ENCODE assay signal across 8 cellular contexts in genomic region chr17:6913608-6914443, GRCh38.
DNase-seq lines count a peak whose midpoint lies in the region; FAIRE-seq and TF ChIP-seq lines count a peak whose summit lies in the region.

No MANE protein-coding gene starts in this region.

- CTCF ChIA-PET in endothelial cell of umbilical vein (lab: Charles Lee) = interaction anchor here (0.6 to 4.9 kb wide), 30 partner anchors 9 to 268 kb away, joined by 3 to 100 read pairs (median 4); partner anchors contain the start of genes ALOX12, BCL6B, RNASEK and SLC16A11

- H3K36me3 ChIP-seq in endothelial cell of umbilical vein (ENCODE audit: control insufficient read depth in 2 of 2, extremely low read depth in 1 of 2, insufficient read depth in 2 of 2, low read length in 2 of 2) (no peaks in the 10 kb centered on the region), muscle layer of duodenum (ENCODE audit: control insufficient read depth in 1 of 2, insufficient read depth in 2 of 2, low read length in 2 of 2) (no peaks in the 10 kb centered on the region)

- H3K9me3 ChIP-seq in endothelial cell of umbilical vein (replicated peaks; ENCODE audit: control insufficient read depth, insufficient read depth, low read length) (no peaks in the 10 kb centered on the region), muscle layer of duodenum (ENCODE audit: control insufficient read depth in 1 of 2, low read length in 2 of 2) (no peaks in the 10 kb centered on the region)

- peaks cover 5% of the 10 kb centered on the region for H3K4me1 ChIP-seq in endothelial cell of umbilical vein (ENCODE audit: control insufficient read depth, extremely low read depth, insufficient read depth, low read length)
- H3K4me1 ChIP-seq in muscle layer of duodenum (ENCODE audit: control insufficient read depth in 1 of 2, insufficient read depth in 2 of 2, low read length in 2 of 2) = peaks cover 0 to 6% of the 10 kb centered on the region in 2 donors

- H3K9me1 ChIP-seq in endothelial cell of umbilical vein (replicated peaks; ENCODE audit: control insufficient read depth, extremely low read depth, insufficient read depth, low read length) = no peaks in the 10 kb centered on the region

- H2AFZ ChIP-seq in endothelial cell of umbilical vein (ENCODE audit: low read depth, low read length) = peak overlapping the region; percentile 4

- peaks cover 36 to 42% of the 10 kb centered on the region in 2 experiments for H3K27me3 ChIP-seq in endothelial cell of umbilical vein (ENCODE audit: control insufficient read depth in 2 of 2, insufficient read depth in 2 of 2, low read length in 2 of 2)
- no peaks in the 10 kb centered on the region for H3K27me3 ChIP-seq in muscle layer of duodenum (ENCODE audit: low read depth, low read length)

- peak; percentile 90 for TF ChIP-seq CTCF in 22Rv1 (IDR thresholded peaks at IDR 0.05)
- peak; percentile 76 for TF ChIP-seq CTCF in GM20000 (IDR thresholded peaks at IDR 0.05; ENCODE audit: extremely low read depth, missing control alignments)
- TF ChIP-seq CTCF in endothelial cell of umbilical vein (IDR thresholded peaks at IDR 0.05; ENCODE audit: extremely low read depth in 1 of 2, insufficient read depth in 1 of 2, low read depth in 1 of 2, low read length in 2 of 2) = peak; percentile 82 to 84

- TF ChIP-seq POLR2A in endothelial cell of umbilical vein (IDR thresholded peaks at IDR 0.05; ENCODE audit: low read depth, low read length) = no peak

- H3K4me3 ChIP-seq in endothelial cell of umbilical vein (replicated peaks in 1 of 3; ENCODE audit: insufficient read depth in 1 of 3, low read depth in 1 of 3, low read length in 3 of 3) (no peak overlapping the region), muscle layer of duodenum (ENCODE audit: low read depth in 1 of 2, low read length in 2 of 2) (peak overlapping the region; percentile 18 to 42)

- H3K27ac ChIP-seq in 22Rv1 (no peak overlapping the region), endothelial cell of umbilical vein (ENCODE audit: insufficient read depth, low read depth, low read length) (no peak overlapping the region), muscle layer of duodenum (ENCODE audit: low read length) (no peak overlapping the region)

- H3K79me2 ChIP-seq in endothelial cell of umbilical vein (ENCODE audit: control insufficient read depth, insufficient read depth, low read length) = no peaks in the 10 kb centered on the region

- POLR2A ChIA-PET in endothelial cell of umbilical vein (lab: Charles Lee) = interaction anchor here (0.6 kb wide), 1 partner anchor 246 kb away, joined by 3 read pairs; no protein-coding TSS in a partner anchor

- dilution Hi-C loops in endothelial cell of umbilical vein (cut with MboI; ENCODE audit: extremely low pct_ligation_motif_present, low sequenced_read_pairs) = no loop called here

- peak overlapping the region; percentile 55 for H3K4me2 ChIP-seq in endothelial cell of umbilical vein (ENCODE audit: insufficient read depth, low read length)

- H3K9ac ChIP-seq in endothelial cell of umbilical vein (replicated peaks; ENCODE audit: extremely low read depth, insufficient read depth, low read length) = no peak overlapping the region

- intact Hi-C loops in endothelial cell of umbilical vein (cut with micrococcal nuclease) = loop anchor here (1.0 to 5.0 kb wide), 6 partner anchors 90 to 263 kb away; a partner anchor contains a TSS

- BruUV-seq in endothelial cell of umbilical vein (replicated peaks; lab: Mats Ljungman, UMichigan) = no TSS peak

- no peaks in the 10 kb centered on the region for H4K20me1 ChIP-seq in endothelial cell of umbilical vein (replicated peaks; ENCODE audit: control insufficient read depth, extremely low read depth, insufficient read depth, low read length)

- FAIRE-seq in endothelial cell of umbilical vein (lab: Jason Lieb, UNC) = peak; percentile 84

- DNase-seq in GM20000 (ENCODE audit: low spot score) (peak; percentile 76), NOMO-1 treated with dmso at 0.1 percent for 144 hours (lab: John Stamatoyannopoulos, UW; ENCODE audit: unreplicated experiment) (peak; percentile 28), endothelial cell of umbilical vein (ENCODE audit: low read depth, low spot score) (peak; percentile 62), COLO668 (lab: John Stamatoyannopoulos, UW; ENCODE audit: unreplicated experiment) (no peak)
- DNase-seq in activated CD8-positive, alpha-beta memory T cell treated with anti-CD3 and anti-CD28 coated beads, Interleukin-2, amount 50 U/mL, for 24 hours (ENCODE audit: extremely low read depth) = peak; percentile 59
- DNase-seq in stimulated activated CD8-positive, alpha-beta memory T cell treated with anti-CD3 and anti-CD28 coated beads, Interleukin-4, amount 100 ng/mL, for 24 hours (ENCODE audit: low read depth) = peak; percentile 70

TF ChIP-seq in endothelial cell of umbilical vein, 7 proteins besides CTCF, POLR2A, EP300 and RAD21:
- no peak for TF ChIP-seq EZH2 (IDR thresholded peaks at IDR 0.05; ENCODE audit: borderline replicate concordance, low read depth, low read length, severe bottlenecking)
- TF ChIP-seq, protein P1, sequence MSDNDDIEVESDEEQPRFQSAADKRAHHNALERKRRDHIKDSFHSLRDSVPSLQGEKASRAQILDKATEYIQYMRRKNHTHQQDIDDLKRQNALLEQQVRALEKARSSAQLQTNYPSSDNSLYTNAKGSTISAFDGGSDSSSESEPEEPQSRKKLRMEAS (IDR thresholded peaks at IDR 0.05; ENCODE audit: insufficient read depth, insufficient read length) = no peak
- no peak for TF ChIP-seq MYC (IDR thresholded peaks at IDR 0.05; ENCODE audit: low read depth, low read length)
- no peak for TF ChIP-seq FOS (IDR thresholded peaks at IDR 0.05; ENCODE audit: borderline replicate concordance, insufficient read depth, low read length)
- no peak for TF ChIP-seq POLR2AphosphoS5 (IDR thresholded peaks at IDR 0.05; ENCODE audit: insufficient read depth, low read depth, low read length)
- TF ChIP-seq JUN (IDR thresholded peaks at IDR 0.05; ENCODE audit: borderline replicate concordance, insufficient read depth, insufficient read length, low read depth) = no peak
- TF ChIP-seq GATA2 (IDR thresholded peaks at IDR 0.05; ENCODE audit: insufficient read depth, insufficient read length, low read depth, low read length) = no peak

Comparison
In these comparisons a context has a peak if more than half of its experiments do, and no peak if none do; other contexts are left out.
1. H3K4me3 ChIP-seq: peak in muscle layer of duodenum (2 of 2); none in endothelial cell of umbilical vein (0 of 3).
2. Peak in every context shown above with its lines, with median percentiles within 50 percentile points of each other: CTCF ChIP-seq.